ENCODE assay signal across 17 cellular contexts in genomic region chr2:216502776-216503629, GRCh38. TPM values are rescaled to one million over a fixed set of nuclear protein-coding genes. Genes with fewer than 3 reads are reported as not detected.
DNase-seq lines count a peak whose midpoint lies in the region; ATAC-seq, FAIRE-seq and TF ChIP-seq lines count a peak whose summit lies in the region.
"Had no signal": no experiment of that assay in that cellular context is flagged by ENCODE, and none has a peak within 500 bp of the region (broad histone marks: within the 10 kb centered on the region; RNA-seq: fewer than 3 reads in every experiment).

No MANE protein-coding gene starts in this region.

- peak overlapping the region; percentile 0 for H3K9ac ChIP-seq in mesenchymal stem cell (ENCODE audit: low read length)

- H3K79me1 ChIP-seq in mesenchymal stem cell (replicated peaks; ENCODE audit: low read length, poor library complexity, severe bottlenecking) = peaks cover 9% of the 10 kb centered on the region

- peaks cover 6% of the 10 kb centered on the region for H3K4me1 ChIP-seq in mesenchymal stem cell (ENCODE audit: control insufficient read depth, insufficient read depth, low read depth, low read length)

- DNase-seq in T-helper 2 cell treated with Interferon-gamma antibody and Interleukin-4, amounts not matched to agents 5 μg/mL and 100 μg/mL, for 36 hours (ENCODE audit: low spot score) = no peak
- no peak for DNase-seq in T-helper 2 cell
- DNase-seq in GM12892 (ENCODE audit: insufficient read length) = no peak
- DNase-seq in mesenchymal stem cell = no peak
- DNase-seq in NCI-H2171 treated with DMSO at 0.1 percent for 48 hours (lab: John Stamatoyannopoulos, UW) = no peak
- DNase-seq: activated effector memory CD4-positive, alpha-beta T cell treated with Interleukin-2 at 50 U/mL for 16 hours; immature natural killer cell; ovary; tibial artery had no signal

- H2BK12ac ChIP-seq in mesenchymal stem cell (ENCODE audit: low read length in 2 of 2) = no peak overlapping the region

- 98% methylated on average over 8 of the region's 8 CpGs for WGBS in mesenchymal stem cell

- H3K4me1 Mint-ChIP-seq in T-helper 2 cell treated with Interferon-gamma antibody and Interleukin-4, amounts not matched to agents 5 μg/mL and 100 μg/mL, for 36 hours (ENCODE audit: low read depth) = peaks cover 38% of the 10 kb centered on the region

- peak; percentile 48; the same call in 1 of the 2 replicates for TF ChIP-seq POLR2A in GM12892 (IDR thresholded peaks at IDR 0.05; ENCODE audit: low read depth, low read length)

- no peaks in the 10 kb centered on the region for H3K27me3 ChIP-seq in mesenchymal stem cell (ENCODE audit: control insufficient read depth in 1 of 2, insufficient read depth in 1 of 2, low read length in 2 of 2)
- H3K27me3 ChIP-seq: ovary, tibial artery had no signal

- H3K9me3 Mint-ChIP-seq in T-helper 2 cell treated with Interferon-gamma antibody and Interleukin-4, amounts not matched to agents 5 μg/mL and 100 μg/mL, for 36 hours = no peaks in the 10 kb centered on the region
- H3K9me3 Mint-ChIP-seq: immature natural killer cell, memory B cell had no signal

- peaks cover 75% of the 10 kb centered on the region for H3K36me3 Mint-ChIP-seq in T-helper 2 cell treated with Interferon-gamma antibody and Interleukin-4, amounts not matched to agents 5 μg/mL and 100 μg/mL, for 36 hours (ENCODE audit: low read depth)

- no peak for TF ChIP-seq CTCF in VCaP (conservative IDR thresholded peaks at IDR 0.05)

- no peak overlapping the region for H3K4ac ChIP-seq in mesenchymal stem cell (ENCODE audit: low read depth in 1 of 2, low read length in 2 of 2)

- no peak for ATAC-seq in GM18498 (IDR thresholded peaks at IDR 0.05; ENCODE audit: unreplicated experiment)
- ATAC-seq in HG02763 (IDR thresholded peaks at IDR 0.05; ENCODE audit: unreplicated experiment) = no peak
- ATAC-seq: Right ventricle myocardium inferior had no signal

- H2AK5ac ChIP-seq in mesenchymal stem cell (ENCODE audit: low read length, severe bottlenecking) = no peak overlapping the region

- no peak overlapping the region for H2BK120ac ChIP-seq in mesenchymal stem cell (ENCODE audit: low read depth, low read length)

- H3K4me3 Mint-ChIP-seq in T-helper 2 cell treated with Interferon-gamma antibody and Interleukin-4, amounts not matched to agents 5 μg/mL and 100 μg/mL, for 36 hours = peak overlapping the region; percentile 58
- H3K4me3 Mint-ChIP-seq: immature natural killer cell, memory B cell had no signal

- H3K27me3 Mint-ChIP-seq in T-helper 2 cell treated with Interferon-gamma antibody and Interleukin-4, amounts not matched to agents 5 μg/mL and 100 μg/mL, for 36 hours (ENCODE audit: low read depth) = no peaks in the 10 kb centered on the region
- H3K27me3 Mint-ChIP-seq: memory B cell had no signal

- no peak overlapping the region for H3K4me2 ChIP-seq in mesenchymal stem cell (ENCODE audit: low read length, poor library complexity, severe bottlenecking)

- no peak for FAIRE-seq in GM12892 (lab: Jason Lieb, UNC)
- FAIRE-seq: bronchial epithelial cell, D721Med, frontal cortex had no signal

- no peak overlapping the region for H2BK5ac ChIP-seq in mesenchymal stem cell (ENCODE audit: low read depth, low read length, poor library complexity, severe bottlenecking)

- no peak overlapping the region for H2BK15ac ChIP-seq in mesenchymal stem cell (ENCODE audit: low read depth, poor library complexity, severe bottlenecking)

- H3K14ac ChIP-seq in mesenchymal stem cell (ENCODE audit: low read length in 2 of 2) = no peak overlapping the region

- no peak overlapping the region for H3K23ac ChIP-seq in mesenchymal stem cell (ENCODE audit: low read length in 2 of 2)

- no peak overlapping the region for H3K27ac Mint-ChIP-seq in T-helper 2 cell treated with Interferon-gamma antibody and Interleukin-4, amounts not matched to agents 5 μg/mL and 100 μg/mL, for 36 hours

- no peaks in the 10 kb centered on the region for H3K9me3 ChIP-seq in mesenchymal stem cell (ENCODE audit: control insufficient read depth, low read length)
- H3K9me3 ChIP-seq: ovary, tibial artery had no signal

- H3K27ac ChIP-seq in VCaP (0 out of 2 replicates have a peak overlapping the region, but pooled peaks have one; percentile 18), mesenchymal stem cell (ENCODE audit: low read length, poor library complexity, severe bottlenecking) (no peak overlapping the region)
- H3K27ac ChIP-seq: ovary, tibial artery had no signal

- no peak overlapping the region for H4K91ac ChIP-seq in mesenchymal stem cell (ENCODE audit: low read length)

- no peak overlapping the region for H3K4me3 ChIP-seq in mesenchymal stem cell (ENCODE audit: insufficient read depth in 1 of 2, low read depth in 1 of 2, low read length in 2 of 2)
- H3K4me3 ChIP-seq: ovary, tibial artery had no signal

- no peak overlapping the region for H2AFZ ChIP-seq in mesenchymal stem cell (ENCODE audit: low read depth, low read length)

- H3K18ac ChIP-seq in mesenchymal stem cell (ENCODE audit: low read depth in 1 of 2, low read length in 2 of 2) = no peak overlapping the region

- H3K36me3 ChIP-seq in mesenchymal stem cell (ENCODE audit: control insufficient read depth in 1 of 2, insufficient read depth in 2 of 2, low read depth in 1 of 2, low read length in 2 of 2) = peaks cover 32 to 79% of the 10 kb centered on the region in 2 experiments
- H3K36me3 ChIP-seq: ovary had no signal

- no peak overlapping the region for H4K8ac ChIP-seq in mesenchymal stem cell (ENCODE audit: low read length)

RNA-seq across cellular contexts. Expression of gene RPL37A, which starts 4.4 kb away (rescaled TPM):
- 6,135 TPM for polyA plus RNA-seq in GM12892 (2012; ENCODE audit: missing spikeins)
- 9,229 TPM for polyA plus RNA-seq in mesenchymal stem cell (2013, experiment 1 of 2)
- polyA plus RNA-seq in mesenchymal stem cell (2013, experiment 2 of 2) = 8,918 TPM
